13 cellular contexts compared by ENCODE assay signal in the genomic region with DNA sequence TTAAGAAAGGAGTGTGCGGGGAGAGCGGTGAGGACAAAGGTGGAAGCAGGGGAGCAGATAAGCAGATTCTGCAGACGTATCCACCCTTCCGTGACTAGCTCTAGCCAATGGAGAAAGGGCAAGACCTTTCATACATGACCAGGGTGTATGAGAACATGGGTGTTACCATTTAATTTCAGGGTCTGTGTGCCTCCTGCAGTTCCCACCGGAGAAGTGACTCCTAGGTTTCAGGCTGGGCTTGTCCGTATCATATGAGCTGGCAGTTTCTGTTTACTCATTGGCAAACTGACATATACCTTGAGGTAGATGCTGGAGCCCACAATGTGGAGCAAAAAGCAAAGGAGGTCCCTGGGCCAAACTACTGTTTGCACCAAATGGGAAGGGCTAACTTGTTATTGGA. TPM values are rescaled to one million over a fixed set of nuclear protein-coding genes. Genes with fewer than 3 reads are reported as not detected.
A peak's percentile ranks its signal among the peaks of the same experiment; 100 is the strongest.
DNase-seq lines count a peak whose midpoint lies in the region; ATAC-seq and TF ChIP-seq lines count a peak whose summit lies in the region.
"Had no signal": no experiment of that assay in that cellular context is flagged by ENCODE, and none has a peak within 500 bp of the region (broad histone marks: within the 10 kb centered on the region; RNA-seq: fewer than 3 reads in every experiment).

No MANE protein-coding gene starts in this region.

- H3K79me2 ChIP-seq in PC-3 (ENCODE audit: low read length) = peaks cover 70% of the 10 kb centered on the region

- no TSS peak for BruUV-seq in PC-3 (replicated peaks; lab: Mats Ljungman, UMichigan)

- H4K20me1 ChIP-seq in PC-3 (ENCODE audit: low read length) = no peaks in the 10 kb centered on the region

- peak; percentile 91 for ATAC-seq in PC-3
- peak; percentile 61 for ATAC-seq in mucosa of descending colon
- no peak for ATAC-seq in HG02588 (IDR thresholded peaks at IDR 0.05; ENCODE audit: unreplicated experiment)
- ATAC-seq in GM21825 (IDR thresholded peaks at IDR 0.05; ENCODE audit: unreplicated experiment) = no peak
- no peak for ATAC-seq in GM19467 (IDR thresholded peaks at IDR 0.05; ENCODE audit: unreplicated experiment)

- POLR2A ChIA-PET in PC-3 (lab: Charles Lee; ENCODE audit: unreplicated experiment) = no interaction called here

- peak overlapping the region; percentile 95 for H3K27ac ChIP-seq in PC-3 (ENCODE audit: low read length)

- no peaks in the 10 kb centered on the region for H3K36me3 ChIP-seq in PC-3 (ENCODE audit: low read depth, low read length)
- no peaks in the 10 kb centered on the region for H3K36me3 ChIP-seq in mucosa of descending colon (ENCODE audit: low read depth)

- no peaks in the 10 kb centered on the region for H3K9me2 ChIP-seq in PC-3 (replicated peaks; ENCODE audit: low read length)

- TF ChIP-seq CTCF in GM12865 (IDR thresholded peaks at IDR 0.05; ENCODE audit: insufficient read depth, low read depth, low read length, missing control alignments) = no peak
- TF ChIP-seq CTCF in PC-3 (conservative IDR thresholded peaks at IDR 0.05; ENCODE audit: low read depth, low read length) = 0 out of 2 replicates have a peak, but pooled peaks have one; percentile 11
- no peak for TF ChIP-seq CTCF in mucosa of descending colon (IDR thresholded peaks at IDR 0.05)

- H3K9ac ChIP-seq in PC-3 (ENCODE audit: low read length) = peak overlapping the region; percentile 81

- intact Hi-C loops in PC-3 (cut with micrococcal nuclease) (loop anchor here (10.0 kb wide), 1 partner anchor 48 kb away; no protein-coding TSS in a partner anchor), mucosa of descending colon (cut with DNase I, micrococcal nuclease) (no loop called here)

- H3K4me3 ChIP-seq in GM12865 (ENCODE audit: low read depth, low read length) (peak overlapping the region; percentile 42), PC-3 (ENCODE audit: low read length) (no peak overlapping the region), mucosa of descending colon (no peak overlapping the region)

- H3F3A ChIP-seq in PC-3 (ENCODE audit: low read length, unreplicated experiment) = no peaks in the 10 kb centered on the region

- DNase-seq in GM12865 (ENCODE audit: low read depth) (peak; percentile 92), H4 (ENCODE audit: low spot score) (peak; percentile 67), PC-3 (peak; percentile 92), mucosa of descending colon (no peak), putamen (ENCODE audit: low spot score) (no peak)
- DNase-seq: Caco-2, glutamatergic neuron, H7, NCI-H146 had no signal

- H2AFZ ChIP-seq in PC-3 (ENCODE audit: low read length) = no peak overlapping the region

- H3K4me1 ChIP-seq in PC-3 (ENCODE audit: insufficient read depth, low read length) (peaks cover 53% of the 10 kb centered on the region), mucosa of descending colon (ENCODE audit: low read depth) (no peaks in the 10 kb centered on the region)

- no peaks in the 10 kb centered on the region for H3K9me3 ChIP-seq in PC-3 (ENCODE audit: low read length)
- no peaks in the 10 kb centered on the region for H3K9me3 ChIP-seq in mucosa of descending colon
- H3K9me3 ChIP-seq: Caco-2 had no signal

- peak overlapping the region; percentile 50 for H3K4me2 ChIP-seq in PC-3 (ENCODE audit: low read length)

- no peaks in the 10 kb centered on the region for H3K27me3 ChIP-seq in PC-3 (ENCODE audit: low read length)

- CTCF ChIA-PET in PC-3 (lab: Charles Lee) = no interaction called here

RNA-seq across cellular contexts. Expression of gene RBM47, which starts 6.8 kb away (rescaled TPM):
- total RNA-seq in H4 (2014; rRNA removed; shearing (Covaris generic)) = 5.2 and 8.3 TPM in 2 replicates
- total RNA-seq in PC-3 (2014; rRNA removed) (34.7 and 47.6 TPM in 2 replicates), mucosa of descending colon (100 to 1,000 TPM; 144 to 309 (median 258) TPM)
- total RNA-seq: lung microvascular endothelial cell had no signal

Comparison
In these comparisons a context has a peak if more than half of its experiments do, and no peak if none do; other contexts are left out.
1. DNase-seq: peak in GM12865 (single experiment), H4 (single experiment) and PC-3 (single experiment); none in mucosa of descending colon (0 of 3) and putamen (single experiment).
2. ATAC-seq: peak in PC-3 (single experiment) and mucosa of descending colon (single experiment); none in HG02588 (single experiment), GM21825 (single experiment) and GM19467 (single experiment).